In the genomic region with DNA sequence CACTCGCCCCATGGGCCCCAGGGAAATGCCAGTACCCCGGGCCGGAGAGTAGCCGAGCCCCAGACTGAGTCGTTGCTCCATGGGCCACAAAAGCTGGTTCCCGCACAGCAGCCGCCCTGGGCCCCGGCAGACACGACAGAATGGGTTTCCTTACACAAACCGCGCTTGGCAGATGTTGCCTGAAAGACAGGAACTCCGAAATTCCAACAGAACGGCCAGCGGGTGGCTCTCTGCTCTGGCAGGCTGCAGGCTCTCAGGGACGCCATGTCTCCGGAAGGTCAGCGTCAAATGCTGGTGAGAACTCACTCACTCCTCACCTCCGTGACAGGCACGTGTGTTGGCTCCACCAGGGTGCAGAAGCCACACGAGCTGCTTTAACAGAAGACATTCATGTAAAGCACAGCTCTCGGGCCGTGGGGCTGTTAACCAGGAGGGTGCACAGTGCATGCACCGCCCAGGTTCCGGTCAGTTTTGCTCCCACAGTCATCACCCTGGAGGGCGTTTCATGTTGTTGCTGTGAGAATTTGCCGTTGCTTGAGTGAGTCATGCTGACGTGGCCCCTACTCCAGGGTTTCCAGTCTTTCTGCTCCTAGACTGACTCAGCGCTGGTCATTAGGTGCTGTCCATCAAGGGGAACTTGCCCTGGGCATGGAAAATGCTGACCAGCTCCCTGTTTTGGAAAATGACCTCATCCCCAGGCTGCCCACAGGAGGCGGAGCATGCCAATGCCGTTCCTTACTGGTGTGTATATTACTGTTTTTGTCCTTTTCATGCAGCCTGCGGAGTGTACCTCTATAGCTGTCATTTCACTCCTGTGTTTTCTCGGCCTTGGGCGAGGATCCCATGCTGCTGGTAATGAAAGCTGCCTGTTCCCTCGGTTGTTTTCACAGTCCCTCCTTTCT, we compare ENCODE assay signal across 1 cellular context.
TF ChIP-seq lines count a peak whose summit lies in the region.

No MANE protein-coding gene starts in this region.

TF ChIP-seq in HepG2, 621 proteins besides CTCF, POLR2A, EP300 and RAD21 (continued from another document and continues in another):
- TF ChIP-seq ZBTB8A (CRISPR knock-in tag; IDR thresholded peaks at IDR 0.05; ENCODE audit: borderline replicate concordance, low read depth) (no peak), FOSL1 (CRISPR knock-in tag; IDR thresholded peaks at IDR 0.05; ENCODE audit: borderline replicate concordance) (peak; percentile 75; the same call in 1 of the 2 replicates), ZNF615 (CRISPR knock-in tag; IDR thresholded peaks at IDR 0.05; ENCODE audit: borderline replicate concordance) (no peak), AKAP8 (CRISPR knock-in tag; IDR thresholded peaks at IDR 0.05) (no peak), ZNF260 (CRISPR knock-in tag; IDR thresholded peaks at IDR 0.05; ENCODE audit: borderline replicate concordance, low read depth) (no peak), ERF (CRISPR knock-in tag; IDR thresholded peaks at IDR 0.05) (peak; percentile 75; the same call in 1 of the 2 replicates), SSRP1 (CRISPR knock-in tag; IDR thresholded peaks at IDR 0.05) (no peak), ZNF878 (CRISPR knock-in tag; IDR thresholded peaks at IDR 0.05) (peak; percentile 74; the same call in 1 of the 2 replicates), SNRNP70 (IDR thresholded peaks at IDR 0.05; ENCODE audit: low read depth, low read length) (no peak), SIX4 (CRISPR knock-in tag; IDR thresholded peaks at IDR 0.05) (0 out of 2 replicates have a peak, but pooled peaks have one; percentile 9), ATF1 (CRISPR knock-in tag; IDR thresholded peaks at IDR 0.05) (no peak), GATA4 (IDR thresholded peaks at IDR 0.05; ENCODE audit: borderline replicate concordance, low read depth) (no peak), WIZ (CRISPR knock-in tag; IDR thresholded peaks at IDR 0.05) (peak; percentile 78; the same call in 1 of the 2 replicates), ZNF543 (CRISPR knock-in tag; IDR thresholded peaks at IDR 0.05) (no peak; the same call in 1 of the 2 replicates), FIP1L1 (IDR thresholded peaks at IDR 0.05; ENCODE audit: borderline replicate concordance, insufficient read depth, low read depth, low read length) (no peak), ZNF432 (CRISPR knock-in tag; IDR thresholded peaks at IDR 0.05; ENCODE audit: borderline replicate concordance) (no peak)
- TF ChIP-seq, protein P1, sequence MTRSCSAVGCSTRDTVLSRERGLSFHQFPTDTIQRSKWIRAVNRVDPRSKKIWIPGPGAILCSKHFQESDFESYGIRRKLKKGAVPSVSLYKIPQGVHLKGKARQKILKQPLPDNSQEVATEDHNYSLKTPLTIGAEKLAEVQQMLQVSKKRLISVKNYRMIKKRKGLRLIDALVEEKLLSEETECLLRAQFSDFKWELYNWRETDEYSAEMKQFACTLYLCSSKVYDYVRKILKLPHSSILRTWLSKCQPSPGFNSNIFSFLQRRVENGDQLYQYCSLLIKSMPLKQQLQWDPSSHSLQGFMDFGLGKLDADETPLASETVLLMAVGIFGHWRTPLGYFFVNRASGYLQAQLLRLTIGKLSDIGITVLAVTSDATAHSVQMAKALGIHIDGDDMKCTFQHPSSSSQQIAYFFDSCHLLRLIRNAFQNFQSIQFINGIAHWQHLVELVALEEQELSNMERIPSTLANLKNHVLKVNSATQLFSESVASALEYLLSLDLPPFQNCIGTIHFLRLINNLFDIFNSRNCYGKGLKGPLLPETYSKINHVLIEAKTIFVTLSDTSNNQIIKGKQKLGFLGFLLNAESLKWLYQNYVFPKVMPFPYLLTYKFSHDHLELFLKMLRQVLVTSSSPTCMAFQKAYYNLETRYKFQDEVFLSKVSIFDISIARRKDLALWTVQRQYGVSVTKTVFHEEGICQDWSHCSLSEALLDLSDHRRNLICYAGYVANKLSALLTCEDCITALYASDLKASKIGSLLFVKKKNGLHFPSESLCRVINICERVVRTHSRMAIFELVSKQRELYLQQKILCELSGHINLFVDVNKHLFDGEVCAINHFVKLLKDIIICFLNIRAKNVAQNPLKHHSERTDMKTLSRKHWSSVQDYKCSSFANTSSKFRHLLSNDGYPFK (CRISPR knock-in tag; IDR thresholded peaks at IDR 0.05; ENCODE audit: borderline replicate concordance) = no peak
- TF ChIP-seq, protein P2, sequence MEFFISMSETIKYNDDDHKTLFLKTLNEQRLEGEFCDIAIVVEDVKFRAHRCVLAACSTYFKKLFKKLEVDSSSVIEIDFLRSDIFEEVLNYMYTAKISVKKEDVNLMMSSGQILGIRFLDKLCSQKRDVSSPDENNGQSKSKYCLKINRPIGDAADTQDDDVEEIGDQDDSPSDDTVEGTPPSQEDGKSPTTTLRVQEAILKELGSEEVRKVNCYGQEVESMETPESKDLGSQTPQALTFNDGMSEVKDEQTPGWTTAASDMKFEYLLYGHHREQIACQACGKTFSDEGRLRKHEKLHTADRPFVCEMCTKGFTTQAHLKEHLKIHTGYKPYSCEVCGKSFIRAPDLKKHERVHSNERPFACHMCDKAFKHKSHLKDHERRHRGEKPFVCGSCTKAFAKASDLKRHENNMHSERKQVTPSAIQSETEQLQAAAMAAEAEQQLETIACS (CRISPR knock-in tag; IDR thresholded peaks at IDR 0.05) = no peak
- TF ChIP-seq, protein P3, sequence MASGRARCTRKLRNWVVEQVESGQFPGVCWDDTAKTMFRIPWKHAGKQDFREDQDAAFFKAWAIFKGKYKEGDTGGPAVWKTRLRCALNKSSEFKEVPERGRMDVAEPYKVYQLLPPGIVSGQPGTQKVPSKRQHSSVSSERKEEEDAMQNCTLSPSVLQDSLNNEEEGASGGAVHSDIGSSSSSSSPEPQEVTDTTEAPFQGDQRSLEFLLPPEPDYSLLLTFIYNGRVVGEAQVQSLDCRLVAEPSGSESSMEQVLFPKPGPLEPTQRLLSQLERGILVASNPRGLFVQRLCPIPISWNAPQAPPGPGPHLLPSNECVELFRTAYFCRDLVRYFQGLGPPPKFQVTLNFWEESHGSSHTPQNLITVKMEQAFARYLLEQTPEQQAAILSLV (CRISPR knock-in tag; IDR thresholded peaks at IDR 0.05; ENCODE audit: borderline replicate concordance) = 0 out of 2 replicates have a peak, but pooled peaks have one; percentile 51
- TF ChIP-seq, protein P4, sequence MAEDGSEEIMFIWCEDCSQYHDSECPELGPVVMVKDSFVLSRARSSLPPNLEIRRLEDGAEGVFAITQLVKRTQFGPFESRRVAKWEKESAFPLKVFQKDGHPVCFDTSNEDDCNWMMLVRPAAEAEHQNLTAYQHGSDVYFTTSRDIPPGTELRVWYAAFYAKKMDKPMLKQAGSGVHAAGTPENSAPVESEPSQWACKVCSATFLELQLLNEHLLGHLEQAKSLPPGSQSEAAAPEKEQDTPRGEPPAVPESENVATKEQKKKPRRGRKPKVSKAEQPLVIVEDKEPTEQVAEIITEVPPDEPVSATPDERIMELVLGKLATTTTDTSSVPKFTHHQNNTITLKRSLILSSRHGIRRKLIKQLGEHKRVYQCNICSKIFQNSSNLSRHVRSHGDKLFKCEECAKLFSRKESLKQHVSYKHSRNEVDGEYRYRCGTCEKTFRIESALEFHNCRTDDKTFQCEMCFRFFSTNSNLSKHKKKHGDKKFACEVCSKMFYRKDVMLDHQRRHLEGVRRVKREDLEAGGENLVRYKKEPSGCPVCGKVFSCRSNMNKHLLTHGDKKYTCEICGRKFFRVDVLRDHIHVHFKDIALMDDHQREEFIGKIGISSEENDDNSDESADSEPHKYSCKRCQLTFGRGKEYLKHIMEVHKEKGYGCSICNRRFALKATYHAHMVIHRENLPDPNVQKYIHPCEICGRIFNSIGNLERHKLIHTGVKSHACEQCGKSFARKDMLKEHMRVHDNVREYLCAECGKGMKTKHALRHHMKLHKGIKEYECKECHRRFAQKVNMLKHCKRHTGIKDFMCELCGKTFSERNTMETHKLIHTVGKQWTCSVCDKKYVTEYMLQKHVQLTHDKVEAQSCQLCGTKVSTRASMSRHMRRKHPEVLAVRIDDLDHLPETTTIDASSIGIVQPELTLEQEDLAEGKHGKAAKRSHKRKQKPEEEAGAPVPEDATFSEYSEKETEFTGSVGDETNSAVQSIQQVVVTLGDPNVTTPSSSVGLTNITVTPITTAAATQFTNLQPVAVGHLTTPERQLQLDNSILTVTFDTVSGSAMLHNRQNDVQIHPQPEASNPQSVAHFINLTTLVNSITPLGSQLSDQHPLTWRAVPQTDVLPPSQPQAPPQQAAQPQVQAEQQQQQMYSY (CRISPR knock-in tag; IDR thresholded peaks at IDR 0.05) = no peak
- TF ChIP-seq, protein P5, sequence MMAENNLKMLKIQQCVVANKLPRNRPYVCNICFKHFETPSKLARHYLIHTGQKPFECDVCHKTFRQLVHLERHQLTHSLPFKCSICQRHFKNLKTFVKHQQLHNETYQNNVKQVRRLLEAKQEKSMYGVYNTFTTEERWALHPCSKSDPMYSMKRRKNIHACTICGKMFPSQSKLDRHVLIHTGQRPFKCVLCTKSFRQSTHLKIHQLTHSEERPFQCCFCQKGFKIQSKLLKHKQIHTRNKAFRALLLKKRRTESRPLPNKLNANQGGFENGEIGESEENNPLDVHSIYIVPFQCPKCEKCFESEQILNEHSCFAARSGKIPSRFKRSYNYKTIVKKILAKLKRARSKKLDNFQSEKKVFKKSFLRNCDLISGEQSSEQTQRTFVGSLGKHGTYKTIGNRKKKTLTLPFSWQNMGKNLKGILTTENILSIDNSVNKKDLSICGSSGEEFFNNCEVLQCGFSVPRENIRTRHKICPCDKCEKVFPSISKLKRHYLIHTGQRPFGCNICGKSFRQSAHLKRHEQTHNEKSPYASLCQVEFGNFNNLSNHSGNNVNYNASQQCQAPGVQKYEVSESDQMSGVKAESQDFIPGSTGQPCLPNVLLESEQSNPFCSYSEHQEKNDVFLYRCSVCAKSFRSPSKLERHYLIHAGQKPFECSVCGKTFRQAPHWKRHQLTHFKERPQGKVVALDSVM (CRISPR knock-in tag; IDR thresholded peaks at IDR 0.05) = no peak
- TF ChIP-seq, protein P6, sequence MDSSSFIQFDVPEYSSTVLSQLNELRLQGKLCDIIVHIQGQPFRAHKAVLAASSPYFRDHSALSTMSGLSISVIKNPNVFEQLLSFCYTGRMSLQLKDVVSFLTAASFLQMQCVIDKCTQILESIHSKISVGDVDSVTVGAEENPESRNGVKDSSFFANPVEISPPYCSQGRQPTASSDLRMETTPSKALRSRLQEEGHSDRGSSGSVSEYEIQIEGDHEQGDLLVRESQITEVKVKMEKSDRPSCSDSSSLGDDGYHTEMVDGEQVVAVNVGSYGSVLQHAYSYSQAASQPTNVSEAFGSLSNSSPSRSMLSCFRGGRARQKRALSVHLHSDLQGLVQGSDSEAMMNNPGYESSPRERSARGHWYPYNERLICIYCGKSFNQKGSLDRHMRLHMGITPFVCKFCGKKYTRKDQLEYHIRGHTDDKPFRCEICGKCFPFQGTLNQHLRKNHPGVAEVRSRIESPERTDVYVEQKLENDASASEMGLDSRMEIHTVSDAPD (CRISPR knock-in tag; IDR thresholded peaks at IDR 0.05) = no peak
- TF ChIP-seq, protein P7, sequence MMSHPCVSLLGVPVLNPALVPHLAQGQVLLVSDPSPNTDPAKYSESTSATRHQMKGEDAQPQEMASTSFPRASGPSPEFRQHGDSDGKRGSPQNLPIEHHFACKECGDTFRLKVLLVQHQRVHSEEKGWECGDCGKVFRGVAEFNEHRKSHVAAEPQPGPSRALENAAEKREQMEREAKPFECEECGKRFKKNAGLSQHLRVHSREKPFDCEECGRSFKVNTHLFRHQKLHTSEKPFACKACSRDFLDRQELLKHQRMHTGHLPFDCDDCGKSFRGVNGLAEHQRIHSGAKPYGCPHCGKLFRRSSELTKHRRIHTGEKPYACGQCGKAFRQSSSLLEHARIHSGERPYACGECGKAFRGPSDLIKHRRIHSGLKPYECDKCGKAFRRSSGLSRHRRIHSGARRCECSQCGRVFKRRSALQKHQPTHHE (CRISPR knock-in tag; IDR thresholded peaks at IDR 0.05; ENCODE audit: borderline replicate concordance) = 0 out of 2 replicates have a peak, but pooled peaks have one; percentile 63
- TF ChIP-seq, protein P8, sequence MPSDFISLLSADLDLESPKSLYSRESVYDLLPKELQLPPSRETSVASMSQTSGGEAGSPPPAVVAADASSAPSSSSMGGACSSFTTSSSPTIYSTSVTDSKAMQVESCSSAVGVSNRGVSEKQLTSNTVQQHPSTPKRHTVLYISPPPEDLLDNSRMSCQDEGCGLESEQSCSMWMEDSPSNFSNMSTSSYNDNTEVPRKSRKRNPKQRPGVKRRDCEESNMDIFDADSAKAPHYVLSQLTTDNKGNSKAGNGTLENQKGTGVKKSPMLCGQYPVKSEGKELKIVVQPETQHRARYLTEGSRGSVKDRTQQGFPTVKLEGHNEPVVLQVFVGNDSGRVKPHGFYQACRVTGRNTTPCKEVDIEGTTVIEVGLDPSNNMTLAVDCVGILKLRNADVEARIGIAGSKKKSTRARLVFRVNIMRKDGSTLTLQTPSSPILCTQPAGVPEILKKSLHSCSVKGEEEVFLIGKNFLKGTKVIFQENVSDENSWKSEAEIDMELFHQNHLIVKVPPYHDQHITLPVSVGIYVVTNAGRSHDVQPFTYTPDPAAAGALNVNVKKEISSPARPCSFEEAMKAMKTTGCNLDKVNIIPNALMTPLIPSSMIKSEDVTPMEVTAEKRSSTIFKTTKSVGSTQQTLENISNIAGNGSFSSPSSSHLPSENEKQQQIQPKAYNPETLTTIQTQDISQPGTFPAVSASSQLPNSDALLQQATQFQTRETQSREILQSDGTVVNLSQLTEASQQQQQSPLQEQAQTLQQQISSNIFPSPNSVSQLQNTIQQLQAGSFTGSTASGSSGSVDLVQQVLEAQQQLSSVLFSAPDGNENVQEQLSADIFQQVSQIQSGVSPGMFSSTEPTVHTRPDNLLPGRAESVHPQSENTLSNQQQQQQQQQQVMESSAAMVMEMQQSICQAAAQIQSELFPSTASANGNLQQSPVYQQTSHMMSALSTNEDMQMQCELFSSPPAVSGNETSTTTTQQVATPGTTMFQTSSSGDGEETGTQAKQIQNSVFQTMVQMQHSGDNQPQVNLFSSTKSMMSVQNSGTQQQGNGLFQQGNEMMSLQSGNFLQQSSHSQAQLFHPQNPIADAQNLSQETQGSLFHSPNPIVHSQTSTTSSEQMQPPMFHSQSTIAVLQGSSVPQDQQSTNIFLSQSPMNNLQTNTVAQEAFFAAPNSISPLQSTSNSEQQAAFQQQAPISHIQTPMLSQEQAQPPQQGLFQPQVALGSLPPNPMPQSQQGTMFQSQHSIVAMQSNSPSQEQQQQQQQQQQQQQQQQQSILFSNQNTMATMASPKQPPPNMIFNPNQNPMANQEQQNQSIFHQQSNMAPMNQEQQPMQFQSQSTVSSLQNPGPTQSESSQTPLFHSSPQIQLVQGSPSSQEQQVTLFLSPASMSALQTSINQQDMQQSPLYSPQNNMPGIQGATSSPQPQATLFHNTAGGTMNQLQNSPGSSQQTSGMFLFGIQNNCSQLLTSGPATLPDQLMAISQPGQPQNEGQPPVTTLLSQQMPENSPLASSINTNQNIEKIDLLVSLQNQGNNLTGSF (CRISPR knock-in tag; IDR thresholded peaks at IDR 0.05) = peak; percentile 78; the same call in 1 of the 2 replicates
- TF ChIP-seq, protein P9, sequence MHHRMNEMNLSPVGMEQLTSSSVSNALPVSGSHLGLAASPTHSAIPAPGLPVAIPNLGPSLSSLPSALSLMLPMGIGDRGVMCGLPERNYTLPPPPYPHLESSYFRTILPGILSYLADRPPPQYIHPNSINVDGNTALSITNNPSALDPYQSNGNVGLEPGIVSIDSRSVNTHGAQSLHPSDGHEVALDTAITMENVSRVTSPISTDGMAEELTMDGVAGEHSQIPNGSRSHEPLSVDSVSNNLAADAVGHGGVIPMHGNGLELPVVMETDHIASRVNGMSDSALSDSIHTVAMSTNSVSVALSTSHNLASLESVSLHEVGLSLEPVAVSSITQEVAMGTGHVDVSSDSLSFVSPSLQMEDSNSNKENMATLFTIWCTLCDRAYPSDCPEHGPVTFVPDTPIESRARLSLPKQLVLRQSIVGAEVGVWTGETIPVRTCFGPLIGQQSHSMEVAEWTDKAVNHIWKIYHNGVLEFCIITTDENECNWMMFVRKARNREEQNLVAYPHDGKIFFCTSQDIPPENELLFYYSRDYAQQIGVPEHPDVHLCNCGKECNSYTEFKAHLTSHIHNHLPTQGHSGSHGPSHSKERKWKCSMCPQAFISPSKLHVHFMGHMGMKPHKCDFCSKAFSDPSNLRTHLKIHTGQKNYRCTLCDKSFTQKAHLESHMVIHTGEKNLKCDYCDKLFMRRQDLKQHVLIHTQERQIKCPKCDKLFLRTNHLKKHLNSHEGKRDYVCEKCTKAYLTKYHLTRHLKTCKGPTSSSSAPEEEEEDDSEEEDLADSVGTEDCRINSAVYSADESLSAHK (CRISPR knock-in tag; IDR thresholded peaks at IDR 0.05; ENCODE audit: borderline replicate concordance) = no peak
